8 cellular contexts compared by ENCODE assay signal in the genomic region with DNA sequence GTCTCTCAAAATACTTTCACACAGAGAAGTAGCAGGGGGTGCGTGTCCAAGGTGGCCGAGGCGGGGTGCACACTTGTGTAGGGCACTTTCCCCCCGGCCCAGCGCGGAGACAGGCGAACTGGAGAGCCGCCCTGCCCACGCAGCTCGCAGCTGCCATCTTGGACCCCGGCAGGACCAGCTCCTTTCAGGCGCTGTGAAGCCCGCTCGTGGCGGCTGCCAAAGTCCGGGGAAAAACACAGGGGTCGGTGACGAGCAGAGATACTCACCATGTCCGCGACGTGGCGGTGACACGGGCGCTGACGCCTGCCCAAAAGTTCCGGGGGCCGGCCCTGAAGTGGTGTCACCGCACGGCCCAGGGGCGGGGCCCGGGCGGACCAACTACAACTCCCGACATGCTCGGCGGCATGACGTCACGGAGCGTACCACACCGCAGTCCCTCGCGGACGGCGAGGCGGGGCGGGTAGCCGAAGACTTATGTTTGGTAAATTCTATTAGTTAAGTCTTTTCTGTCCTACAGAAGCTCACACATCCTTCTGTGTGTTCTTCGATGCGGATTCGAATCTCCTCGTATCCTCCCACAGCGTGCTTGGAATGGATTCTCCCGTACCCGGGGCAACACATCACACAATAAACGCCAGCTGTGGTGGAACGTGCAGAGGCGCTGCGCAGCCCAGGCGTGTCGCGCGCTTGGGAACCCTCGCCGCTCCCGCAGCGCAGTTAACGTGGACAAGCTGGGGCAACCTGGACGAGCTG. TPM values are rescaled to one million over a fixed set of nuclear protein-coding genes. Genes with fewer than 3 reads are reported as not detected.
DNase-seq lines count a peak whose midpoint lies in the region; ATAC-seq and TF ChIP-seq lines count a peak whose summit lies in the region.

A gene with protein sequence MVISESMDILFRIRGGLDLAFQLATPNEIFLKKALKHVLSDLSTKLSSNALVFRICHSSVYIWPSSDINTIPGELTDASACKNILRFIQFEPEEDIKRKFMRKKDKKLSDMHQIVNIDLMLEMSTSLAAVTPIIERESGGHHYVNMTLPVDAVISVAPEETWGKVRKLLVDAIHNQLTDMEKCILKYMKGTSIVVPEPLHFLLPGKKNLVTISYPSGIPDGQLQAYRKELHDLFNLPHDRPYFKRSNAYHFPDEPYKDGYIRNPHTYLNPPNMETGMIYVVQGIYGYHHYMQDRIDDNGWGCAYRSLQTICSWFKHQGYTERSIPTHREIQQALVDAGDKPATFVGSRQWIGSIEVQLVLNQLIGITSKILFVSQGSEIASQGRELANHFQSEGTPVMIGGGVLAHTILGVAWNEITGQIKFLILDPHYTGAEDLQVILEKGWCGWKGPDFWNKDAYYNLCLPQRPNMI (minus strand): TSS at position 365 of the 753 bp plus-strand sequence. CDS start 96 bp downstream, at position 269.

- H3K27me3 ChIP-seq in mononuclear cell (ENCODE audit: insufficient read depth, low read length), result no peaks in the 10 kb centered on the region

- H3K36me3 ChIP-seq in OCI-LY7 (ENCODE audit: insufficient read depth, low read length), result peaks cover 18% of the 10 kb centered on the region

- DNase-seq in DMS 273 treated with DMSO at 0.1 percent for 48 hours (lab: John Stamatoyannopoulos, UW) (peak; percentile 65), HuH-7 (ENCODE audit: low spot score) (peak; percentile 49), OCI-LY7 (ENCODE audit: low spot score) (peak; percentile 94), activated T-cell treated with anti-CD3 and anti-CD28 coated beads for 4 hours (peak; percentile 82), epithelial cell of prostate (ENCODE audit: low read depth, low spot score) (peak; percentile 50)
- peak; percentile 69 to 87 for DNase-seq in stimulated activated CD8-positive, alpha-beta memory T cell treated with anti-CD3 and anti-CD28 coated beads, Interleukin-2, amount 100 ng/mL, for 48 hours (ENCODE audit: low read depth in 2 of 2)

- H2AFZ ChIP-seq in OCI-LY7 (ENCODE audit: low read length), result peak within 1 kb of the TSS; percentile 96

- peak within 1 kb of the TSS; percentile 99 for H3K4me2 ChIP-seq in OCI-LY7 (ENCODE audit: low read length)

- intact Hi-C loops in OCI-LY7 (cut with micrococcal nuclease; ENCODE audit: unreplicated experiment), result loop anchor here (1.0 to 5.0 kb wide), 2 partner anchors 46 to 172 kb away; a partner anchor contains a TSS

- no peaks in the 10 kb centered on the region for H3K9me2 ChIP-seq in OCI-LY7 (ENCODE audit: insufficient read depth, low read length)

- H3K4me3 ChIP-seq in OCI-LY7 (ENCODE audit: low read depth, low read length, poor library complexity, severe bottlenecking), result peak within 1 kb of the TSS; percentile 88
- H3K4me3 ChIP-seq in mononuclear cell (ENCODE audit: low read length), result peak within 1 kb of the TSS; percentile 91

- H3K27ac ChIP-seq in OCI-LY7 (ENCODE audit: low read depth, low read length, poor library complexity, severe bottlenecking), result peak within 1 kb of the TSS; percentile 54
- H3K27ac ChIP-seq in epithelial cell of prostate, result peak within 1 kb of the TSS; percentile 78

- TF ChIP-seq CTCF in OCI-LY7 (conservative IDR thresholded peaks at IDR 0.05; ENCODE audit: low read length), result no peak

- CTCF ChIA-PET in OCI-LY7 (lab: Charles Lee; ENCODE audit: unreplicated experiment), result interaction anchor here (1.1 kb wide), 1 partner anchor 83 kb away, joined by 3 read pairs; no protein-coding TSS in a partner anchor

- no peaks in the 10 kb centered on the region for H4K20me1 ChIP-seq in OCI-LY7 (ENCODE audit: insufficient read depth, low read length)

- ATAC-seq in GM21526 (IDR thresholded peaks at IDR 0.05; ENCODE audit: low FRiP score, unreplicated experiment), result peak; percentile 92

- no peaks in the 10 kb centered on the region for H3K9me3 ChIP-seq in OCI-LY7 (ENCODE audit: low read length)
- no peaks in the 10 kb centered on the region for H3K9me3 ChIP-seq in mononuclear cell (ENCODE audit: low read depth, low read length)

- POLR2A ChIA-PET in OCI-LY7 (lab: Charles Lee), result interaction anchor here (0.6 to 4.2 kb wide), 17 partner anchors 12 to 765 kb away, joined by 3 to 33 read pairs (median 4); a partner anchor contains a TSS

- peaks cover 18% of the 10 kb centered on the region for H3K4me1 ChIP-seq in OCI-LY7 (ENCODE audit: insufficient read depth, low read length, poor library complexity, severe bottlenecking)
- peaks cover 15% of the 10 kb centered on the region for H3K4me1 ChIP-seq in mononuclear cell (ENCODE audit: insufficient read depth, low read length)

- no TSS peak for BruUV-seq in OCI-LY7 (replicated peaks; lab: Mats Ljungman, UMichigan)

- H3K79me2 ChIP-seq in OCI-LY7 (ENCODE audit: insufficient read depth, low read depth, low read length), result peaks cover 15% of the 10 kb centered on the region

RNA-seq across cellular contexts. Expression of the gene that starts here (rescaled TPM):
- 14.0 and 17.3 TPM in 2 replicates for total RNA-seq in OCI-LY7 (2014; rRNA removed; shearing (Covaris generic))
- 30.9 and 37.6 TPM in 2 replicates for total RNA-seq in OCI-LY7 (2022)
- 14.6 TPM for total RNA-seq in mononuclear cell

Comparison
In these comparisons a context has a peak if more than half of its experiments do, and no peak if none do; other contexts are left out.
1. Peak in every context shown above with its lines: DNase-seq, ATAC-seq, H3K4me3 ChIP-seq and H3K27ac ChIP-seq.